In the genomic region with DNA sequence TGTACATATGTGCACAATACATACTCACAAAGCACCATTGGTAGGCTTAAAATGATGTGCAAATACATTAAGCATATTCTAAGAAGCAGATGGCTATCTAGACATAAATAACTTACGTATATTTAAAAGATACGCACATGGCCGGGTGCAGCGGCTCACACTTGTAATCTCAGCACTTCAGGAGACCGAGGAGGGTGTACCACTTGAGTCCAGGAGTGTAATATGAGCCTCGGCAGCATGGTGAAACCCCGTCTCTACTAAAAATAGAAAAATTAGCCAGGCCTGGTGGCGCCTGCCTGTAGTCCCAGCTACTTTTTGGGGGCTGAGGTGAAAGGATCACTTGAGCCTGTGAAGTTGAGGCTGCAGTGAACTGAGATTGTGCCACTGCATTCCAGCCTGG, we compare ENCODE assay signal across 8 cellular contexts.
DNase-seq lines count a peak whose midpoint lies in the region; ATAC-seq, FAIRE-seq and TF ChIP-seq lines count a peak whose summit lies in the region.
"Not testable (repeated sequence)": the region's sequence is repeated elsewhere in the genome, so short reads cannot be mapped to it uniquely, and the experiment has no call there.

No MANE protein-coding gene starts in this region.

- ATAC-seq in K562 (peak; percentile 86), Right ventricle myocardium superior (ENCODE audit: poor library complexity) (peak; percentile 77), heart right ventricle (peak in 6 of 8 donors; percentile 17 to 95 (median 69)), left ventricle myocardium superior (peak; percentile 90), right cardiac atrium (peak; percentile 61 to 63), lower lobe of right lung (peak in 1 of 2 donors; percentile 58), gastrocnemius medialis (peak; percentile 90 to 95), upper lobe of right lung (peak; percentile 59)

- not testable (repeated sequence) for H3K4me1 ChIP-seq in K562 (replicated peaks in 1 of 2; ENCODE audit: control insufficient read depth in 2 of 2, insufficient read depth in 2 of 2, low read length in 2 of 2); heart right ventricle; right cardiac atrium (ENCODE audit: control insufficient read depth, insufficient read depth, low read length); lower lobe of right lung; gastrocnemius medialis; upper lobe of right lung

- intact Hi-C loops in K562 (cut with micrococcal nuclease); Right ventricle myocardium superior (cut with DNase I); heart right ventricle (cut with DNase I); left ventricle myocardium superior (cut with micrococcal nuclease); right cardiac atrium (cut with DNase I); lower lobe of right lung (cut with DNase I); gastrocnemius medialis (cut with DNase I; ENCODE audit: low total_unique reads); upper lobe of right lung (cut with DNase I): not testable (repeated sequence)

- not testable (repeated sequence) for H3K9me1 ChIP-seq in K562 (ENCODE audit: control insufficient read depth, insufficient read depth, low read length)

- not testable (repeated sequence) for TF ChIP-seq POLR2A in K562 (conservative IDR thresholded peaks at IDR 0.05); gastrocnemius medialis (IDR thresholded peaks at IDR 0.05)

- TF ChIP-seq EP300 in K562 (IDR thresholded peaks at IDR 0.05; ENCODE audit: low read length): not testable (repeated sequence)

- not testable (repeated sequence) for H3K4me3 ChIP-seq in K562; heart right ventricle; right cardiac atrium (ENCODE audit: low read length); lower lobe of right lung; gastrocnemius medialis; upper lobe of right lung

- not testable (repeated sequence) for H3K9me3 ChIP-seq in K562 (replicated peaks; ENCODE audit: control insufficient read depth, insufficient read depth, low read depth, low read length); heart right ventricle; right cardiac atrium (ENCODE audit: control insufficient read depth, low read length); lower lobe of right lung; gastrocnemius medialis; upper lobe of right lung

- not testable (repeated sequence) for TF ChIP-seq CTCF in K562 (IDR thresholded peaks at IDR 0.05 in 2 of 3, conservative IDR thresholded peaks at IDR 0.05 in 1 of 3; ENCODE audit: insufficient read depth in 2 of 3, low read depth in 1 of 3, low read length in 3 of 3); heart right ventricle (IDR thresholded peaks at IDR 0.05); lower lobe of right lung (IDR thresholded peaks at IDR 0.05); gastrocnemius medialis (IDR thresholded peaks at IDR 0.05 in 4 of 5, conservative IDR thresholded peaks at IDR 0.05 in 1 of 5); upper lobe of right lung (IDR thresholded peaks at IDR 0.05)

- not testable (repeated sequence) for H3K27me3 ChIP-seq in K562 (ENCODE audit: control insufficient read depth in 2 of 2, insufficient read depth in 2 of 2, low read length in 2 of 2); heart right ventricle; right cardiac atrium (ENCODE audit: control insufficient read depth, insufficient read depth); lower lobe of right lung (ENCODE audit: low read depth); gastrocnemius medialis; upper lobe of right lung

- in situ Hi-C loops in K562 (cut with MboI); gastrocnemius medialis (cut with MboI; ENCODE audit: low sequenced_read_pairs in 4 of 4): not testable (repeated sequence)

- H3K79me2 ChIP-seq in K562 (ENCODE audit: control insufficient read depth, insufficient read depth, low read length): not testable (repeated sequence)

- H3K4me2 ChIP-seq in K562 (ENCODE audit: insufficient read depth, low read length): not testable (repeated sequence)

- not testable (repeated sequence) for H2AFZ ChIP-seq in K562 (ENCODE audit: low read depth, low read length)

- not testable (repeated sequence) for FAIRE-seq in K562 (lab: Jason Lieb, UNC)

- not testable (repeated sequence) for H3K9ac ChIP-seq in K562 (ENCODE audit: insufficient read depth in 1 of 2, low read depth in 2 of 2, low read length in 2 of 2)

- H3K27ac ChIP-seq in K562 (ENCODE audit: extremely low read depth, low read depth, low read length); heart right ventricle; right cardiac atrium (ENCODE audit: low read length); lower lobe of right lung; upper lobe of right lung: not testable (repeated sequence)
- H3K27ac ChIP-seq in gastrocnemius medialis: peak overlapping the region in 2 of 4 donors; percentile 28 to 73

- DNase-seq in K562 (ENCODE audit: extremely low read depth in 1 of 4, low spot score in 3 of 4); Right ventricle myocardium superior; heart right ventricle: not testable (repeated sequence)
- DNase-seq in left ventricle myocardium superior: peak; percentile 3
- peak in 1 of 3 donors; percentile 9 for DNase-seq in right cardiac atrium
- DNase-seq in lower lobe of right lung: peak; percentile 2
- DNase-seq in gastrocnemius medialis: peak; percentile 1 to 15
- peak; percentile 0 for DNase-seq in upper lobe of right lung

- not testable (repeated sequence) for TF ChIP-seq RAD21 in K562 (CRISPR knock-in tag; conservative IDR thresholded peaks at IDR 0.05 in 1 of 2, IDR thresholded peaks at IDR 0.05 in 1 of 2)

- not testable (repeated sequence) for H3K36me3 ChIP-seq in K562 (ENCODE audit: control insufficient read depth, insufficient read depth, low read length); heart right ventricle; lower lobe of right lung; gastrocnemius medialis; upper lobe of right lung

- CTCF ChIA-PET in K562 (lab: Yijun Ruan, JAX; ENCODE audit: low intra/inter-chr PET ratio): not testable (repeated sequence)

- POLR2A ChIA-PET in K562 (lab: Yijun Ruan, JAX): not testable (repeated sequence)

- H4K20me1 ChIP-seq in K562 (replicated peaks; ENCODE audit: control insufficient read depth, insufficient read depth, low read length): not testable (repeated sequence)

- not testable (repeated sequence) for BruUV-seq in K562 (replicated peaks; lab: Mats Ljungman, UMichigan)

- 0% methylated on average over 2 of the region's 8 CpGs for WGBS in K562 (ENCODE audit: insufficient coverage, low coverage, missing lambda C conversion rate)
- WGBS in heart right ventricle, 2 donors: no CpG with 5 or more reads among the region's 8 CpGs
- WGBS in right cardiac atrium: no CpG with 5 or more reads among the region's 8 CpGs

TF ChIP-seq in K562, 482 proteins besides CTCF, POLR2A, EP300 and RAD21:
- peak; percentile 32; the same call in 1 of the 2 replicates for TF ChIP-seq CBFA2T2 (conservative IDR thresholded peaks at IDR 0.05)
- TF ChIP-seq ARID1B (IDR thresholded peaks at IDR 0.05): peak; percentile 46
- TF ChIP-seq TCF3 (CRISPR knock-in tag; IDR thresholded peaks at IDR 0.05): 0 out of 2 replicates have a peak, but pooled peaks have one; percentile 30
- TF ChIP-seq TAL1 (IDR thresholded peaks at IDR 0.05): peak; percentile 68
- TF ChIP-seq CBFA2T3 (IDR thresholded peaks at IDR 0.05): peak; percentile 50
